In the genomic region with DNA sequence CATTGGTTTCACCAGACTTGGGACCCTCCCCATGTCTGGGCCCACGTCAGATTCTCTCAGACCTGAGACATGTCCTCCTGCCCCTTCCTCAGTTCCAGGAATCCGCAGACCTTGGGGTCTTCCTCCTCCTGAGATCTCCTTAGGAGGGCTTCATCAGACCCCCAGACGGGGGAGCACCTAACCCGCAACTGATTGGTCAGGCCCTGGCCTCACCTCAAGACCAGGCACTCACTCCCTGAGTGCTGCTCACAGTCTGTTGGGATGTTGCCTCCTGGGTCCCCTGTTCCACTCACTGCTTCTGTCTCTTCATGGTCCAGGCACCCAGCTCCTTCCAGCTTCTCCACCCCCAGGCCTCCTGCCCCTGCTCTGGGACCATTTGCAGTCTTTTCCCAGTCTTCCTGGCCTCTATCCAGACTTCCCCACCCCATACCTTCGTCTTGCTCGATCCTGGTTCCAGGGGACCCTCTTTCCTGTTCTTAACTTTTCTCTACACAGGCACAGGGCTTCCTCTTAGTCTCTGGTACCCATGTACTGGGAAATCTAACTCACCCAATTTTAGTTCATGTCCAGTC, we compare ENCODE assay signal across 8 cellular contexts. TPM values are rescaled to one million over a fixed set of nuclear protein-coding genes. Genes with fewer than 3 reads are reported as not detected.
DNase-seq lines count a peak whose midpoint lies in the region; ATAC-seq and TF ChIP-seq lines count a peak whose summit lies in the region.

No MANE protein-coding gene starts in this region.

- H3K4me3 Mint-ChIP-seq in CD14-positive monocyte (peak overlapping the region; percentile 93 to 94), nephron (peak overlapping the region; percentile 93 to 98 (median 94))

- H3K9ac ChIP-seq in MM.1S (ENCODE audit: low read length), result peak overlapping the region; percentile 72

- DNase-seq in CD14-positive monocyte (ENCODE audit: low spot score) (no peak), MM.1S (no peak), dorsolateral prefrontal cortex (no peak), NCI-H226 (no peak), NCI-H345 (lab: John Stamatoyannopoulos, UW) (no peak)

- H4K20me1 ChIP-seq in MM.1S (ENCODE audit: insufficient read depth, low read length), result no peaks in the 10 kb centered on the region

- peaks cover 48% of the 10 kb centered on the region for H3K4me1 Mint-ChIP-seq in CD14-positive monocyte
- H3K4me1 Mint-ChIP-seq in nephron, result peaks cover 47% of the 10 kb centered on the region

- H3K27ac Mint-ChIP-seq in CD14-positive monocyte (peak overlapping the region in 5 of 7 donors; percentile 50 to 89 (median 85)), nephron (peak overlapping the region; percentile 32 to 77 (median 59))

- TF ChIP-seq CTCF in CD14-positive monocyte (IDR thresholded peaks at IDR 0.05) (no peak), MM.1S (IDR thresholded peaks at IDR 0.05; ENCODE audit: low read length) (no peak), dorsolateral prefrontal cortex (IDR thresholded peaks at IDR 0.05 in 54 of 56, conservative IDR thresholded peaks at IDR 0.05 in 2 of 56; ENCODE audit: low read depth in 1 of 56, partially characterized antibody in 56 of 56) (no peak), nephron (IDR thresholded peaks at IDR 0.05; ENCODE audit: unreplicated experiment in 3 of 3) (no peak)

- H3K4me1 ChIP-seq in MM.1S (ENCODE audit: low read length), result peaks cover 16% of the 10 kb centered on the region

- ATAC-seq in GM21423 (IDR thresholded peaks at IDR 0.05; ENCODE audit: unreplicated experiment) (no peak), GM18909 (IDR thresholded peaks at IDR 0.05; ENCODE audit: poor library complexity, unreplicated experiment) (no peak)

- peaks cover 0 to 2% (median 0%) of the 10 kb centered on the region in 3 donors for H3K27me3 Mint-ChIP-seq in CD14-positive monocyte (ENCODE audit: low read depth in 3 of 3)
- H3K27me3 Mint-ChIP-seq in nephron (ENCODE audit: low read depth), result peaks cover 3% of the 10 kb centered on the region

- intact Hi-C loops in CD14-positive monocyte (cut with micrococcal nuclease), result no loop called here
- intact Hi-C loops in dorsolateral prefrontal cortex (cut with DNase I), result loop anchor here in 1 of 2 donors (5.0 kb wide), 2 partner anchors 47 to 358 kb away; a partner anchor contains a TSS

- H3K9me3 Mint-ChIP-seq in CD14-positive monocyte (no peaks in the 10 kb centered on the region), nephron (no peaks in the 10 kb centered on the region)

- no peaks in the 10 kb centered on the region for H3K27me3 ChIP-seq in MM.1S (replicated peaks; ENCODE audit: insufficient read depth, low read length)
- H3K27me3 ChIP-seq in dorsolateral prefrontal cortex, result no peaks in the 10 kb centered on the region

- peak overlapping the region; percentile 69; the same call in 1 of the 2 replicates for H2AFZ ChIP-seq in MM.1S (ENCODE audit: low read length)

- H3K9me2 ChIP-seq in MM.1S (replicated peaks; ENCODE audit: insufficient read depth, low read length), result no peaks in the 10 kb centered on the region

- H3K4me3 ChIP-seq in MM.1S (ENCODE audit: low read length) (peak overlapping the region; percentile 97), dorsolateral prefrontal cortex (peak overlapping the region; percentile 67 to 100 (median 94))

- no peaks in the 10 kb centered on the region for H3F3A ChIP-seq in MM.1S (ENCODE audit: insufficient read depth, low read length)

- peaks cover 60% of the 10 kb centered on the region for H3K79me2 ChIP-seq in MM.1S (ENCODE audit: low read length)

- H3K27ac ChIP-seq in MM.1S (ENCODE audit: low read length) (no peak overlapping the region), dorsolateral prefrontal cortex (peak overlapping the region in 6 of 59 donors; percentile 74 to 93 (median 90))

- H3K9me3 ChIP-seq in MM.1S (replicated peaks; ENCODE audit: insufficient read depth, low read length), result no peaks in the 10 kb centered on the region

- H3K4me2 ChIP-seq in MM.1S (ENCODE audit: low read depth, low read length), result peak overlapping the region; percentile 89

- H3K36me3 Mint-ChIP-seq in CD14-positive monocyte, result peaks cover 5 to 6% of the 10 kb centered on the region in 2 donors
- peaks cover 6% of the 10 kb centered on the region for H3K36me3 Mint-ChIP-seq in nephron (ENCODE audit: low read depth)

- no peaks in the 10 kb centered on the region for H3K36me3 ChIP-seq in MM.1S (replicated peaks; ENCODE audit: insufficient read depth, low read length)

RNA-seq across cellular contexts. Expression of a gene that starts 1.2 kb away (rescaled TPM):
- polyA plus RNA-seq in CD14-positive monocyte, result 1 to 10 TPM; 4.4 to 6.0 TPM
- 10 to 100 TPM; 10.2 to 20.5 (median 15.2) TPM for total RNA-seq in dorsolateral prefrontal cortex

RNA-seq across cellular contexts. Expression of a gene that starts 1.4 kb away (rescaled TPM):
- polyA plus RNA-seq in CD14-positive monocyte, result 10 to 100 TPM; 44.9 to 50.8 TPM
- total RNA-seq in dorsolateral prefrontal cortex, result 10 to 100 TPM; 23.1 to 61.4 (median 36.3) TPM

RNA-seq across cellular contexts. Expression of a gene that starts 47.4 kb away (rescaled TPM):
- polyA plus RNA-seq in CD14-positive monocyte, result 10 to 100 TPM; 26.9 to 32.0 TPM
- total RNA-seq in dorsolateral prefrontal cortex, result 10 to 100 TPM; 27.0 to 50.8 (median 38.5) TPM
